In genomic region chr9:135341612-135342169, GRCh38 we compare ENCODE assay signal across 1 cellular context.
TF ChIP-seq lines count a peak whose summit lies in the region.

No MANE protein-coding gene starts in this region.

TF ChIP-seq in H1, 55 proteins besides CTCF, POLR2A, EP300 and RAD21:
- TF ChIP-seq, protein P1, sequence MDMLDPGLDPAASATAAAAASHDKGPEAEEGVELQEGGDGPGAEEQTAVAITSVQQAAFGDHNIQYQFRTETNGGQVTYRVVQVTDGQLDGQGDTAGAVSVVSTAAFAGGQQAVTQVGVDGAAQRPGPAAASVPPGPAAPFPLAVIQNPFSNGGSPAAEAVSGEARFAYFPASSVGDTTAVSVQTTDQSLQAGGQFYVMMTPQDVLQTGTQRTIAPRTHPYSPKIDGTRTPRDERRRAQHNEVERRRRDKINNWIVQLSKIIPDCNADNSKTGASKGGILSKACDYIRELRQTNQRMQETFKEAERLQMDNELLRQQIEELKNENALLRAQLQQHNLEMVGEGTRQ (IDR thresholded peaks at IDR 0.05; ENCODE audit: low read length), result no peak
- TF ChIP-seq KDM1A (IDR thresholded peaks at IDR 0.05; ENCODE audit: borderline replicate concordance, low read length) (no peak), SP1 (IDR thresholded peaks at IDR 0.05; ENCODE audit: low read depth, low read length) (no peak), CTBP2 (IDR thresholded peaks at IDR 0.05; ENCODE audit: borderline replicate concordance, insufficient read depth, insufficient read length, low read length) (no peak), CHD2 (IDR thresholded peaks at IDR 0.05; ENCODE audit: low read length) (no peak), E2F6 (IDR thresholded peaks at IDR 0.05) (no peak), TAF7 (optimal IDR thresholded peaks at IDR 0.05; ENCODE audit: borderline replicate concordance, low read depth, low read length) (no peak)
- TF ChIP-seq, protein P2, sequence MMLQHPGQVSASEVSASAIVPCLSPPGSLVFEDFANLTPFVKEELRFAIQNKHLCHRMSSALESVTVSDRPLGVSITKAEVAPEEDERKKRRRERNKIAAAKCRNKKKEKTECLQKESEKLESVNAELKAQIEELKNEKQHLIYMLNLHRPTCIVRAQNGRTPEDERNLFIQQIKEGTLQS (IDR thresholded peaks at IDR 0.05; ENCODE audit: insufficient read depth, low read depth, low read length), result no peak
